ENCODE assay signal across 9 cellular contexts in genomic region chr22:50533856-50534711, GRCh38. TPM values are rescaled to one million over a fixed set of nuclear protein-coding genes. Genes with fewer than 3 reads are reported as not detected.
DNase-seq lines count a peak whose midpoint lies in the region; ATAC-seq, FAIRE-seq and TF ChIP-seq lines count a peak whose summit lies in the region.
"Not testable (repeated sequence)": the region's sequence is repeated elsewhere in the genome, so short reads cannot be mapped to it uniquely, and the experiment has no call there.
"Had no signal": no experiment of that assay in that cellular context is flagged by ENCODE, and none has a peak within 500 bp of the region (broad histone marks: within the 10 kb centered on the region; RNA-seq: fewer than 3 reads in every experiment).

No MANE protein-coding gene starts in this region.

- CTCF ChIA-PET in HEK293 (lab: Yijun Ruan, JAX): interaction anchor here (0.6 to 1.2 kb wide), 2 partner anchors 8 to 47 kb away, joined by 3 to 5 read pairs; partner anchors contain the start of gene SCO2
- CTCF ChIA-PET in activated CD4-positive, alpha-beta T cell treated with anti-CD3 and anti-CD28 coated beads, Interleukin-2, amount 10 ng/mL, durations not matched to agents 7 days and 5 days (lab: Charles Lee): interaction anchor here (0.6 to 8.1 kb wide), 5 partner anchors 8 to 87 kb away, joined by 3 to 63 read pairs (median 4); partner anchors contain the start of genes KLHDC7B and SCO2
- CTCF ChIA-PET in K562 (lab: Yijun Ruan, JAX; ENCODE audit: low intra/inter-chr PET ratio): not testable (repeated sequence)

- not testable (repeated sequence) for H3K9me3 ChIP-seq in HEK293 (ENCODE audit: control insufficient read depth, insufficient read depth, low read depth, low read length); K562 (replicated peaks; ENCODE audit: control insufficient read depth, insufficient read depth, low read depth, low read length); cardiac muscle cell (ENCODE audit: low read depth); mucosa of rectum (ENCODE audit: control insufficient read depth in 2 of 2, low read length in 2 of 2)

- not testable (repeated sequence) for H3K9me1 ChIP-seq in K562 (ENCODE audit: control insufficient read depth, insufficient read depth, low read length)

- intact Hi-C loops in K562 (cut with micrococcal nuclease): loop anchor here (1.0 kb wide), 1 partner anchor 8 kb away; no protein-coding TSS in a partner anchor

- peaks cover 26% of the 10 kb centered on the region for H3K36me3 Mint-ChIP-seq in activated CD4-positive, alpha-beta T cell treated with anti-CD3 and anti-CD28 coated beads, Interleukin-2, amount 10 ng/mL, durations not matched to agents 7 days and 5 days (ENCODE audit: low read depth)
- H3K36me3 Mint-ChIP-seq in stimulated activated naive B cell treated with anti-CD40 and anti-IgM and Interleukin-4, amounts not matched to agents 10 μg/mL and 1 μg/mL and 100 μg/mL, for 72 hours: not testable (repeated sequence)

- H3K4me1 ChIP-seq in HEK293 (ENCODE audit: control insufficient read depth, insufficient read depth, low read length): not testable (repeated sequence)
- H3K4me1 ChIP-seq in K562 (replicated peaks in 1 of 2; ENCODE audit: control insufficient read depth in 2 of 2, insufficient read depth in 2 of 2, low read length in 2 of 2): peaks cover 12 to 41% of the 10 kb centered on the region in 2 experiments; a peak in 4 of 5 replicates
- H3K4me1 ChIP-seq in cardiac muscle cell (ENCODE audit: low read depth): peaks cover 18% of the 10 kb centered on the region
- H3K4me1 ChIP-seq in mucosa of rectum (ENCODE audit: control insufficient read depth in 2 of 2, insufficient read depth in 2 of 2, low read length in 2 of 2): peaks cover 24 to 28% of the 10 kb centered on the region in 2 donors

- in situ Hi-C loops in K562 (cut with MboI): not testable (repeated sequence)

- TF ChIP-seq EP300 in K562 (IDR thresholded peaks at IDR 0.05; ENCODE audit: low read length): not testable (repeated sequence)

- H3K4me1 Mint-ChIP-seq in activated CD4-positive, alpha-beta T cell treated with anti-CD3 and anti-CD28 coated beads, Interleukin-2, amount 10 ng/mL, durations not matched to agents 7 days and 5 days: peaks cover 49% of the 10 kb centered on the region
- H3K4me1 Mint-ChIP-seq in stimulated activated naive B cell treated with anti-CD40 and anti-IgM and Interleukin-4, amounts not matched to agents 10 μg/mL and 1 μg/mL and 100 μg/mL, for 72 hours: peaks cover 30 to 53% of the 10 kb centered on the region in 2 donors

- H3K36me3 ChIP-seq in HEK293 (ENCODE audit: control insufficient read depth in 2 of 2, insufficient read depth in 1 of 2, low read length in 2 of 2); K562 (ENCODE audit: control insufficient read depth, insufficient read depth, low read length); cardiac muscle cell; mucosa of rectum (ENCODE audit: control insufficient read depth in 2 of 2, insufficient read depth in 2 of 2, low read length in 2 of 2): not testable (repeated sequence)

- TF ChIP-seq RAD21 in K562 (CRISPR knock-in tag; conservative IDR thresholded peaks at IDR 0.05 in 1 of 2, IDR thresholded peaks at IDR 0.05 in 1 of 2): not testable (repeated sequence)

- under 1% methylated on average over 21 of the region's 21 CpGs for WGBS in K562 (ENCODE audit: insufficient coverage, low coverage, missing lambda C conversion rate)

- H3K27me3 Mint-ChIP-seq in activated CD4-positive, alpha-beta T cell treated with anti-CD3 and anti-CD28 coated beads, Interleukin-2, amount 10 ng/mL, durations not matched to agents 7 days and 5 days; stimulated activated naive B cell treated with anti-CD40 and anti-IgM and Interleukin-4, amounts not matched to agents 10 μg/mL and 1 μg/mL and 100 μg/mL, for 72 hours: not testable (repeated sequence)

- TF ChIP-seq POLR2A in K562 (conservative IDR thresholded peaks at IDR 0.05): not testable (repeated sequence)

- H3K27me3 ChIP-seq in K562 (ENCODE audit: control insufficient read depth in 2 of 2, insufficient read depth in 2 of 2, low read length in 2 of 2); mucosa of rectum (ENCODE audit: control insufficient read depth in 2 of 2, insufficient read depth in 2 of 2, low read length in 2 of 2): not testable (repeated sequence)
- peaks cover 27% of the 10 kb centered on the region for H3K27me3 ChIP-seq in cardiac muscle cell

- H3K9ac ChIP-seq in K562 (ENCODE audit: insufficient read depth in 1 of 2, low read depth in 2 of 2, low read length in 2 of 2): peak overlapping the region in 1 of 2 experiments; percentile 25; a peak in 1 of 4 replicates
- peak overlapping the region in 1 of 2 donors; percentile 24 for H3K9ac ChIP-seq in mucosa of rectum (ENCODE audit: low read depth in 1 of 2, low read length in 2 of 2)

- not testable (repeated sequence) for H4K20me1 ChIP-seq in K562 (replicated peaks; ENCODE audit: control insufficient read depth, insufficient read depth, low read length)

- H3K4me3 Mint-ChIP-seq in activated CD4-positive, alpha-beta T cell treated with anti-CD3 and anti-CD28 coated beads, Interleukin-2, amount 10 ng/mL, durations not matched to agents 7 days and 5 days: peak overlapping the region; percentile 96
- peak overlapping the region; percentile 39 to 46 for H3K4me3 Mint-ChIP-seq in stimulated activated naive B cell treated with anti-CD40 and anti-IgM and Interleukin-4, amounts not matched to agents 10 μg/mL and 1 μg/mL and 100 μg/mL, for 72 hours

- not testable (repeated sequence) for H3K27ac ChIP-seq in HEK293 (ENCODE audit: extremely low read depth, low read depth, low read length)
- H3K27ac ChIP-seq in K562 (ENCODE audit: extremely low read depth, low read depth, low read length) (peak overlapping the region; percentile 74), cardiac muscle cell (peak overlapping the region; percentile 87), mucosa of rectum (ENCODE audit: low read depth in 2 of 2, low read length in 2 of 2) (peak overlapping the region; percentile 49 to 63)

- DNase-seq in CD1c-positive myeloid dendritic cell (ENCODE audit: extremely low spot score) (peak; percentile 80), OCI-M1 (lab: John Stamatoyannopoulos, UW) (peak; percentile 97), K562 (ENCODE audit: extremely low read depth in 1 of 4, low spot score in 3 of 4) (peak in 1 of 4 experiments; percentile 58), cardiac muscle cell (ENCODE audit: low read depth in 1 of 2, low spot score in 1 of 2) (peak in 1 of 2 donors; percentile 87)
- not testable (repeated sequence) for DNase-seq in activated CD4-positive, alpha-beta T cell treated with anti-CD3 and anti-CD28 coated beads, Interleukin-2, amount 10 ng/mL, durations not matched to agents 7 days and 5 days; stimulated activated naive B cell treated with anti-CD40 and anti-IgM and Interleukin-4, amounts not matched to agents 10 μg/mL and 1 μg/mL and 100 μg/mL, for 72 hours

- not testable (repeated sequence) for TF ChIP-seq CTCF in HEK293 (tag by site-specific recombination; IDR thresholded peaks at IDR 0.05); K562 (IDR thresholded peaks at IDR 0.05 in 2 of 3, conservative IDR thresholded peaks at IDR 0.05 in 1 of 3; ENCODE audit: insufficient read depth in 2 of 3, low read depth in 1 of 3, low read length in 3 of 3); cardiac muscle cell (IDR thresholded peaks at IDR 0.05; ENCODE audit: low read depth, low read length)

- H3K4me3 ChIP-seq in HEK293 (ENCODE audit: low read depth, low read length); K562; cardiac muscle cell; mucosa of rectum (ENCODE audit: low read length in 2 of 2): not testable (repeated sequence)

- peak overlapping the region; percentile 55 for H3K4me2 ChIP-seq in K562 (ENCODE audit: insufficient read depth, low read length)

- not testable (repeated sequence) for H3K79me2 ChIP-seq in K562 (ENCODE audit: control insufficient read depth, insufficient read depth, low read length)

- peak overlapping the region; percentile 100 for H3K27ac Mint-ChIP-seq in activated CD4-positive, alpha-beta T cell treated with anti-CD3 and anti-CD28 coated beads, Interleukin-2, amount 10 ng/mL, durations not matched to agents 7 days and 5 days
- H3K27ac Mint-ChIP-seq in stimulated activated naive B cell treated with anti-CD40 and anti-IgM and Interleukin-4, amounts not matched to agents 10 μg/mL and 1 μg/mL and 100 μg/mL, for 72 hours: peak overlapping the region; percentile 90

- not testable (repeated sequence) for BruUV-seq in K562 (replicated peaks; lab: Mats Ljungman, UMichigan)

- not testable (repeated sequence) for H3K9me3 Mint-ChIP-seq in activated CD4-positive, alpha-beta T cell treated with anti-CD3 and anti-CD28 coated beads, Interleukin-2, amount 10 ng/mL, durations not matched to agents 7 days and 5 days; stimulated activated naive B cell treated with anti-CD40 and anti-IgM and Interleukin-4, amounts not matched to agents 10 μg/mL and 1 μg/mL and 100 μg/mL, for 72 hours

- POLR2A ChIA-PET in HEK293 (lab: Yijun Ruan, JAX) (interaction anchor here (0.5 to 1.0 kb wide), 3 partner anchors 36 to 428 kb away, joined by 3 to 8 read pairs (median 4); no protein-coding TSS in a partner anchor), K562 (lab: Yijun Ruan, JAX) (interaction anchor here (0.6 to 0.8 kb wide), 2 partner anchors 23 to 29 kb away, joined by 3 to 4 read pairs; no protein-coding TSS in a partner anchor)
- POLR2A ChIA-PET in activated CD4-positive, alpha-beta T cell treated with anti-CD3 and anti-CD28 coated beads, Interleukin-2, amount 10 ng/mL, durations not matched to agents 7 days and 5 days (lab: Charles Lee): not testable (repeated sequence)

- peak; percentile 80 for FAIRE-seq in K562 (lab: Jason Lieb, UNC)

- peak; percentile 62 for ATAC-seq in K562
- ATAC-seq in stimulated activated naive B cell treated with anti-CD40 and anti-IgM and Interleukin-4, amounts not matched to agents 10 μg/mL and 1 μg/mL and 100 μg/mL, for 72 hours (replicated peaks): not testable (repeated sequence)

- peak overlapping the region; percentile 20 for H2AFZ ChIP-seq in K562 (ENCODE audit: low read depth, low read length)

RNA-seq across cellular contexts. Expression of gene TYMP, which starts 4.3 kb away (rescaled TPM):
- total RNA-seq in activated CD4-positive, alpha-beta T cell treated with anti-CD3 and anti-CD28 coated beads, Interleukin-2, amount 10 ng/mL, durations not matched to agents 7 days and 5 days: 100 to 1,000 TPM in 1 of 2 experiments, 10 to 100 TPM in 1; 92.2 to 126 TPM
- 0.30 TPM in 1 of 2 replicates, not detected in the other for total RNA-seq in K562 (2011; cell fraction: chromatin; rRNA removed; ENCODE audit: low replicate concordance)
- total RNA-seq in K562 (2011; cell fraction: nucleolus; rRNA removed): 1.3 and 1.4 TPM in 2 replicates
- 0.46 TPM in 1 of 2 replicates, not detected in the other for total RNA-seq in K562 (2011; cell fraction: nucleoplasm; rRNA removed)
- 2.4 and 3.7 TPM in 2 replicates for total RNA-seq in K562 (2014; rRNA removed)
- total RNA-seq in K562 (2014; rRNA removed; fragmentation: Illumina TruSeq; extraction: Trizol): not detected in 2 replicates
- total RNA-seq in K562 (2015; rRNA removed; fragmentation: Illumina TruSeq; extraction: Trizol): not detected in 2 replicates
- total RNA-seq in K562 (2021): 2.6 and 4.0 TPM in 2 replicates
- 0.17 and 0.27 TPM in 2 replicates for polyA plus RNA-seq in K562 (2011; rRNA removed)
- polyA plus RNA-seq in K562 (2011; cell fraction: cytosol; rRNA removed): 1.0 and 5.9 TPM in 2 replicates
- 0.77 and 1.7 TPM in 2 replicates for polyA plus RNA-seq in K562 (2011; cell fraction: nucleus; rRNA removed)
- polyA plus RNA-seq in K562 (2012): 2.1 and 4.6 TPM in 2 replicates
- polyA plus RNA-seq in K562 (2014; fragmentation: Illumina TruSeq; extraction: Trizol): not detected in 2 replicates
- polyA plus RNA-seq in K562 (2014; fragmentation: Nextera tagmentation; extraction: Ambion mirVana): under 1 TPM in 1 of 2 experiments, not detected in 1; 0.03 TPM
- polyA plus RNA-seq in K562 (2014; rRNA removed): 2.7 and 2.8 TPM in 2 replicates
- not detected in 2 replicates for polyA minus RNA-seq in K562 (2011; rRNA and poly(A)+ RNA removed)
- polyA minus RNA-seq in K562 (2011; cell fraction: cytosol; rRNA and poly(A)+ RNA removed): not detected in 2 replicates
- polyA minus RNA-seq in K562 (2011; cell fraction: nucleus; rRNA and poly(A)+ RNA removed): 0.67 and 0.94 TPM in 2 replicates
- 2.6 and 7.8 TPM in 2 replicates for total RNA-seq in cardiac muscle cell
- 10.0 and 17.7 TPM in 2 replicates for polyA plus RNA-seq in cardiac muscle cell

RNA-seq across cellular contexts. Expression of gene SCO2, which starts 8.7 kb away (rescaled TPM):
- total RNA-seq in activated CD4-positive, alpha-beta T cell treated with anti-CD3 and anti-CD28 coated beads, Interleukin-2, amount 10 ng/mL, durations not matched to agents 7 days and 5 days: 10 to 100 TPM in 1 of 2 experiments, 1 to 10 TPM in 1; 2.8 to 10.5 TPM
- total RNA-seq in K562 (2011; cell fraction: chromatin; rRNA removed; ENCODE audit: low replicate concordance): not detected in 2 replicates
- total RNA-seq in K562 (2011; cell fraction: nucleolus; rRNA removed): 1.0 and 3.9 TPM in 2 replicates
- not detected in 2 replicates for total RNA-seq in K562 (2011; cell fraction: nucleoplasm; rRNA removed)
- total RNA-seq in K562 (2014; rRNA removed) (2.2 and 2.6 TPM in 2 replicates), K562 (2014; rRNA removed; fragmentation: Illumina TruSeq; extraction: Trizol) (not detected in 2 replicates), K562 (2015; rRNA removed; fragmentation: Illumina TruSeq; extraction: Trizol) (0.26 and 0.69 TPM in 2 replicates), K562 (2021) (4.0 and 8.9 TPM in 2 replicates), cardiac muscle cell (4.1 TPM in 1 of 2 replicates, not detected in the other)
- polyA plus RNA-seq in K562 (2011; rRNA removed) (1.1 and 2.2 TPM in 2 replicates), K562 (2014; fragmentation: Illumina TruSeq; extraction: Trizol) (0.34 TPM in 1 of 2 replicates, not detected in the other), K562 (2014; fragmentation: Nextera tagmentation; extraction: Ambion mirVana) (not detected), K562 (2014; rRNA removed) (1.0 and 2.2 TPM in 2 replicates), cardiac muscle cell (0.84 and 10.5 TPM in 2 replicates)
- 2.9 and 6.2 TPM in 2 replicates for polyA plus RNA-seq in K562 (2011; cell fraction: cytosol; rRNA removed)
- polyA plus RNA-seq in K562 (2011; cell fraction: nucleus; rRNA removed): 0.51 and 1.7 TPM in 2 replicates
- polyA plus RNA-seq in K562 (2012): 1.7 and 7.0 TPM in 2 replicates
- polyA minus RNA-seq in K562 (2011; rRNA and poly(A)+ RNA removed): not detected in 2 replicates
- 1.2 TPM in 1 of 2 replicates, not detected in the other for polyA minus RNA-seq in K562 (2011; cell fraction: cytosol; rRNA and poly(A)+ RNA removed)
- 0.89 and 1.2 TPM in 2 replicates for polyA minus RNA-seq in K562 (2011; cell fraction: nucleus; rRNA and poly(A)+ RNA removed)

RNA-seq across cellular contexts. Expression of gene KLHDC7B, which starts 11.6 kb away (rescaled TPM):
- 10 to 100 TPM; 15.6 to 16.0 TPM for total RNA-seq in activated CD4-positive, alpha-beta T cell treated with anti-CD3 and anti-CD28 coated beads, Interleukin-2, amount 10 ng/mL, durations not matched to agents 7 days and 5 days
- 0.14 and 0.28 TPM in 2 replicates for total RNA-seq in K562 (2011; cell fraction: chromatin; rRNA removed; ENCODE audit: low replicate concordance)
- 0.17 and 0.39 TPM in 2 replicates for total RNA-seq in K562 (2011; cell fraction: nucleolus; rRNA removed)
- 0.22 and 0.31 TPM in 2 replicates for total RNA-seq in K562 (2011; cell fraction: nucleoplasm; rRNA removed)
- total RNA-seq in K562 (2014; rRNA removed): 0.05 and 0.08 TPM in 2 replicates
- not detected in 2 replicates for total RNA-seq in K562 (2014; rRNA removed; fragmentation: Illumina TruSeq; extraction: Trizol)
- total RNA-seq in K562 (2015; rRNA removed; fragmentation: Illumina TruSeq; extraction: Trizol): 0.04 TPM in 2 replicates
- total RNA-seq in K562 (2021): 0.22 TPM in 2 replicates
- polyA plus RNA-seq in K562 (2011; rRNA removed): 0.09 TPM in 1 of 2 replicates, not detected in the other
- 0.03 and 0.06 TPM in 2 replicates for polyA plus RNA-seq in K562 (2011; cell fraction: cytosol; rRNA removed)
- polyA plus RNA-seq in K562 (2011; cell fraction: nucleus; rRNA removed): 0.11 and 0.27 TPM in 2 replicates
- 0.52 and 46.0 TPM in 2 replicates for polyA plus RNA-seq in K562 (2012)
- 0.04 and 0.22 TPM in 2 replicates for polyA plus RNA-seq in K562 (2014; fragmentation: Illumina TruSeq; extraction: Trizol)
- polyA plus RNA-seq in K562 (2014; fragmentation: Nextera tagmentation; extraction: Ambion mirVana): not detected
- 0.07 and 0.15 TPM in 2 replicates for polyA plus RNA-seq in K562 (2014; rRNA removed)
- 0.03 TPM in 1 of 2 replicates, not detected in the other for polyA minus RNA-seq in K562 (2011; rRNA and poly(A)+ RNA removed)
- 0.36 TPM in 1 of 2 replicates, not detected in the other for polyA minus RNA-seq in K562 (2011; cell fraction: cytosol; rRNA and poly(A)+ RNA removed)
- polyA minus RNA-seq in K562 (2011; cell fraction: nucleus; rRNA and poly(A)+ RNA removed): 0.13 TPM in 1 of 2 replicates, not detected in the other
- total RNA-seq in cardiac muscle cell: 0.07 and 0.18 TPM in 2 replicates
- polyA plus RNA-seq in cardiac muscle cell: 0.45 TPM in 1 of 2 replicates, not detected in the other
- total RNA-seq: myocyte had no signal

RNA-seq across cellular contexts. Expression of gene NCAPH2, which starts 26.1 kb away (rescaled TPM):
- total RNA-seq in activated CD4-positive, alpha-beta T cell treated with anti-CD3 and anti-CD28 coated beads, Interleukin-2, amount 10 ng/mL, durations not matched to agents 7 days and 5 days: 100 to 1,000 TPM; 110 to 133 TPM
- total RNA-seq in K562 (2011; cell fraction: chromatin; rRNA removed; ENCODE audit: low replicate concordance): 73.5 and 259 TPM in 2 replicates
- total RNA-seq in K562 (2011; cell fraction: nucleolus; rRNA removed): 203 and 218 TPM in 2 replicates
- 91.6 and 121 TPM in 2 replicates for total RNA-seq in K562 (2011; cell fraction: nucleoplasm; rRNA removed)
- 72.3 and 79.2 TPM in 2 replicates for total RNA-seq in K562 (2014; rRNA removed)
- 20.2 and 24.3 TPM in 2 replicates for total RNA-seq in K562 (2014; rRNA removed; fragmentation: Illumina TruSeq; extraction: Trizol)
- 40.5 and 42.9 TPM in 2 replicates for total RNA-seq in K562 (2015; rRNA removed; fragmentation: Illumina TruSeq; extraction: Trizol)
- 83.2 and 88.6 TPM in 2 replicates for total RNA-seq in K562 (2021)
- 31.2 and 43.9 TPM in 2 replicates for polyA plus RNA-seq in K562 (2011; rRNA removed)
- 48.1 and 62.5 TPM in 2 replicates for polyA plus RNA-seq in K562 (2011; cell fraction: cytosol; rRNA removed)
- 140 and 169 TPM in 2 replicates for polyA plus RNA-seq in K562 (2011; cell fraction: nucleus; rRNA removed)
- 46.4 and 80.8 TPM in 2 replicates for polyA plus RNA-seq in K562 (2012)
- polyA plus RNA-seq in K562 (2014; fragmentation: Illumina TruSeq; extraction: Trizol): 32.4 and 44.0 TPM in 2 replicates
- polyA plus RNA-seq in K562 (2014; fragmentation: Nextera tagmentation; extraction: Ambion mirVana): 10 to 100 TPM in 1 of 2 experiments, 1 to 10 TPM in 1; 3.6 to 10.0 TPM
- 63.3 and 67.1 TPM in 2 replicates for polyA plus RNA-seq in K562 (2014; rRNA removed)
- polyA minus RNA-seq in K562 (2011; rRNA and poly(A)+ RNA removed): 20.3 and 21.0 TPM in 2 replicates
- polyA minus RNA-seq in K562 (2011; cell fraction: cytosol; rRNA and poly(A)+ RNA removed): 44.2 and 53.0 TPM in 2 replicates
- 37.6 and 55.5 TPM in 2 replicates for polyA minus RNA-seq in K562 (2011; cell fraction: nucleus; rRNA and poly(A)+ RNA removed)
- total RNA-seq in cardiac muscle cell: 50.3 and 55.0 TPM in 2 replicates
- polyA plus RNA-seq in cardiac muscle cell: 47.0 and 59.4 TPM in 2 replicates

RNA-seq across cellular contexts. Expression of gene LMF2, which starts 26.6 kb away (rescaled TPM):
- total RNA-seq in activated CD4-positive, alpha-beta T cell treated with anti-CD3 and anti-CD28 coated beads, Interleukin-2, amount 10 ng/mL, durations not matched to agents 7 days and 5 days: 100 to 1,000 TPM; 130 to 139 TPM
- total RNA-seq in K562 (2011; cell fraction: chromatin; rRNA removed; ENCODE audit: low replicate concordance): 23.7 and 131 TPM in 2 replicates
- total RNA-seq in K562 (2011; cell fraction: nucleolus; rRNA removed): 145 and 174 TPM in 2 replicates
- total RNA-seq in K562 (2011; cell fraction: nucleoplasm; rRNA removed): 53.0 and 58.1 TPM in 2 replicates
- total RNA-seq in K562 (2014; rRNA removed): 18.1 and 26.0 TPM in 2 replicates
- total RNA-seq in K562 (2014; rRNA removed; fragmentation: Illumina TruSeq; extraction: Trizol): 0.67 and 1.2 TPM in 2 replicates
- 7.5 and 7.6 TPM in 2 replicates for total RNA-seq in K562 (2015; rRNA removed; fragmentation: Illumina TruSeq; extraction: Trizol)
- 35.8 and 37.1 TPM in 2 replicates for total RNA-seq in K562 (2021)
- 8.8 and 19.2 TPM in 2 replicates for polyA plus RNA-seq in K562 (2011; rRNA removed)
- 17.7 and 43.8 TPM in 2 replicates for polyA plus RNA-seq in K562 (2011; cell fraction: cytosol; rRNA removed)
- 202 and 324 TPM in 2 replicates for polyA plus RNA-seq in K562 (2011; cell fraction: nucleus; rRNA removed)
- 22.2 and 47.8 TPM in 2 replicates for polyA plus RNA-seq in K562 (2012)
- 3.2 and 13.6 TPM in 2 replicates for polyA plus RNA-seq in K562 (2014; fragmentation: Illumina TruSeq; extraction: Trizol)
- under 1 TPM; 0.08 to 0.39 TPM for polyA plus RNA-seq in K562 (2014; fragmentation: Nextera tagmentation; extraction: Ambion mirVana)
- 31.7 and 32.7 TPM in 2 replicates for polyA plus RNA-seq in K562 (2014; rRNA removed)
- 3.2 and 3.9 TPM in 2 replicates for polyA minus RNA-seq in K562 (2011; rRNA and poly(A)+ RNA removed)
- 17.6 and 18.8 TPM in 2 replicates for polyA minus RNA-seq in K562 (2011; cell fraction: cytosol; rRNA and poly(A)+ RNA removed)
- 38.4 and 48.2 TPM in 2 replicates for polyA minus RNA-seq in K562 (2011; cell fraction: nucleus; rRNA and poly(A)+ RNA removed)
- total RNA-seq in cardiac muscle cell: 79.9 and 91.7 TPM in 2 replicates
- 72.9 and 82.9 TPM in 2 replicates for polyA plus RNA-seq in cardiac muscle cell

Comparison
In these comparisons a context has a peak if more than half of its experiments do, and no peak if none do; other contexts are left out.
1. RNA of gene TYMP, which starts 4.3 kb away (total RNA-seq): 92.2 to 126 TPM in activated CD4-positive, alpha-beta T cell treated with anti-CD3 and anti-CD28 coated beads, Interleukin-2, amount 10 ng/mL, durations not matched to agents 7 days and 5 days; 2.6 to 7.8 TPM in cardiac muscle cell and 0.30 to 4.0 TPM in K562; every median in the first group is over 10 times any median in the second.
2. RNA of gene KLHDC7B, which starts 11.6 kb away (total RNA-seq): 15.6 to 16.0 TPM in activated CD4-positive, alpha-beta T cell treated with anti-CD3 and anti-CD28 coated beads, Interleukin-2, amount 10 ng/mL, durations not matched to agents 7 days and 5 days; 0.07 to 0.18 TPM in cardiac muscle cell and 0.04 to 0.39 TPM in K562; every median in the first group is over 10 times any median in the second.